In genomic region chr11:75467881-75468280, GRCh38 we compare ENCODE assay signal across 23 cellular contexts. TPM values are rescaled to one million over a fixed set of nuclear protein-coding genes. Genes with fewer than 3 reads are reported as not detected.
DNase-seq lines count a peak whose midpoint lies in the region; ATAC-seq and TF ChIP-seq lines count a peak whose summit lies in the region.
"Had no signal": no experiment of that assay in that cellular context is flagged by ENCODE, and none has a peak within 500 bp of the region (broad histone marks: within the 10 kb centered on the region; RNA-seq: fewer than 3 reads in every experiment).

No MANE protein-coding gene starts in this region.

- H2BK5ac ChIP-seq in trophoblast cell (ENCODE audit: low read depth, low read length, poor library complexity): no peak overlapping the region

- H2BK12ac ChIP-seq in trophoblast cell (ENCODE audit: low read length): no peak overlapping the region

- H3K27me3 ChIP-seq in lower lobe of right lung (ENCODE audit: low read depth): no peaks in the 10 kb centered on the region
- no peaks in the 10 kb centered on the region for H3K27me3 ChIP-seq in trophoblast cell (ENCODE audit: insufficient read depth, low read length)
- H3K27me3 ChIP-seq in CD8-positive, alpha-beta T cell (ENCODE audit: insufficient read depth, low read length): no peaks in the 10 kb centered on the region

- H2AK5ac ChIP-seq in trophoblast cell (ENCODE audit: low read length): no peak overlapping the region

- H3K79me2 ChIP-seq in trophoblast cell (ENCODE audit: control insufficient read depth, insufficient read depth, low read length, poor library complexity): no peaks in the 10 kb centered on the region

- H3K4me1 Mint-ChIP-seq in CD8-positive, alpha-beta T cell (ENCODE audit: low read depth): no peaks in the 10 kb centered on the region
- H3K4me1 Mint-ChIP-seq: CD8-positive, alpha-beta memory T cell had no signal

- H2BK120ac ChIP-seq in trophoblast cell (ENCODE audit: insufficient read depth, low read length, poor library complexity): no peak overlapping the region

- H3K27me3 Mint-ChIP-seq in CD8-positive, alpha-beta T cell (ENCODE audit: low read depth): no peaks in the 10 kb centered on the region

- H3K9me3 Mint-ChIP-seq in CD8-positive, alpha-beta T cell: no peaks in the 10 kb centered on the region
- H3K9me3 Mint-ChIP-seq: CD8-positive, alpha-beta memory T cell had no signal

- no peak overlapping the region for H3K4me3 Mint-ChIP-seq in CD8-positive, alpha-beta T cell
- H3K4me3 Mint-ChIP-seq: CD8-positive, alpha-beta memory T cell had no signal

- peaks cover 18% of the 10 kb centered on the region for H3K79me1 ChIP-seq in trophoblast cell (ENCODE audit: low read length)

- POLR2A ChIA-PET in CD8-positive, alpha-beta T cell (lab: Charles Lee): no interaction called here

- H4K8ac ChIP-seq in trophoblast cell (ENCODE audit: low read depth, low read length): no peak overlapping the region

- H3K4me2 ChIP-seq in trophoblast cell (ENCODE audit: low read length): no peak overlapping the region

- H3K4me1 ChIP-seq in lower lobe of right lung (peaks cover 33% of the 10 kb centered on the region), trophoblast cell (ENCODE audit: control insufficient read depth in 1 of 2, insufficient read depth in 2 of 2, low read length in 2 of 2) (peaks cover 38 to 50% of the 10 kb centered on the region in 2 experiments)
- H3K4me1 ChIP-seq in CD8-positive, alpha-beta T cell (ENCODE audit: insufficient read depth, low read length): no peaks in the 10 kb centered on the region

- no peak overlapping the region for H3K4ac ChIP-seq in trophoblast cell (ENCODE audit: low read depth, low read length)

- no CpG with 5 or more reads among the region's 4 CpGs for WGBS in trophoblast cell (ENCODE audit: extremely low coverage, insufficient coverage, insufficient read length)

- H3K36me3 ChIP-seq in lower lobe of right lung (no peaks in the 10 kb centered on the region), trophoblast cell (ENCODE audit: control insufficient read depth in 1 of 2, insufficient read depth in 2 of 2, low read length in 2 of 2) (no peaks in the 10 kb centered on the region)
- no peaks in the 10 kb centered on the region for H3K36me3 ChIP-seq in CD8-positive, alpha-beta T cell (ENCODE audit: insufficient read depth, low read length)

- H2AFZ ChIP-seq in trophoblast cell (ENCODE audit: insufficient read depth, low read length, poor library complexity): no peak overlapping the region

- intact Hi-C loops in Right ventricle myocardium superior (cut with DNase I) (no loop called here), Right ventricle myocardium inferior (cut with DNase I) (no loop called here), lower lobe of right lung (cut with DNase I) (no loop called here)
- intact Hi-C loops in CD8-positive, alpha-beta T cell (cut with DNase I, micrococcal nuclease): loop anchor here in 1 of 2 experiments (5.0 kb wide), 1 partner anchor 44 kb away; no protein-coding TSS in a partner anchor

- no peak overlapping the region for H4K12ac ChIP-seq in trophoblast cell (ENCODE audit: low read depth, low read length)

- no peaks in the 10 kb centered on the region for H3K36me3 Mint-ChIP-seq in CD8-positive, alpha-beta T cell

- no peak overlapping the region for H3K18ac ChIP-seq in trophoblast cell (ENCODE audit: low read length)

- CTCF ChIA-PET in CD8-positive, alpha-beta T cell (lab: Charles Lee): interaction anchor here (0.6 to 0.7 kb wide), 2 partner anchors 9 to 22 kb away, joined by 3 read pairs; no protein-coding TSS in a partner anchor

- no peak overlapping the region for H3K23ac ChIP-seq in trophoblast cell (ENCODE audit: low read length)

- H3K27ac Mint-ChIP-seq in CD8-positive, alpha-beta T cell: no peak overlapping the region

- ATAC-seq in Right ventricle myocardium superior (ENCODE audit: poor library complexity) (no peak), Right ventricle myocardium inferior (no peak), lower lobe of right lung (no peak), HG02678 (IDR thresholded peaks at IDR 0.05; ENCODE audit: unreplicated experiment) (no peak)
- ATAC-seq in CD8-positive, alpha-beta T cell: no peak
- ATAC-seq: HCT116 had no signal

- H3K4me3 ChIP-seq in lower lobe of right lung (no peak overlapping the region), trophoblast cell (ENCODE audit: low read depth, low read length) (no peak overlapping the region)
- no peak overlapping the region for H3K4me3 ChIP-seq in CD8-positive, alpha-beta T cell (ENCODE audit: low read depth, low read length)
- H3K4me3 ChIP-seq: SK-N-MC had no signal

- DNase-seq in Right ventricle myocardium superior (peak; percentile 31), Right ventricle myocardium inferior (ENCODE audit: missing footprints) (no peak), lower lobe of right lung (peak; percentile 23), trophoblast cell (no peak), ecto neural progenitor cell (ENCODE audit: low spot score) (no peak)
- DNase-seq in activated CD8-positive, alpha-beta memory T cell treated with anti-CD3 and anti-CD28 coated beads, Interleukin-2, amount 50 U/mL, for 4 hours: no peak
- DNase-seq in CD8-positive, alpha-beta T cell: no peak
- DNase-seq: ACHN; C1 segment of cervical spinal cord; CD8-positive, alpha-beta memory T cell; GDM1; KBM-7; NCI-H1105; NCI-H1694; NCI-H2081; NCI-H2171 treated with DMSO at 0.1 percent for 48 hours; NCI-H524 treated with DMSO at 0.1 percent for 48 hours; SHP77 treated with DMSO at 0.1 percent for 48 hours; SW 1271 had no signal

- H3K27ac ChIP-seq in lower lobe of right lung: no peak overlapping the region
- H3K27ac ChIP-seq in trophoblast cell (ENCODE audit: low read depth, low read length): no peak overlapping the region
- no peak overlapping the region for H3K27ac ChIP-seq in CD8-positive, alpha-beta T cell (ENCODE audit: low read depth, low read length)
- H3K27ac ChIP-seq: 22Rv1, SK-N-MC had no signal

- H3K9me3 ChIP-seq in lower lobe of right lung: no peaks in the 10 kb centered on the region
- peaks cover 3% of the 10 kb centered on the region for H3K9me3 ChIP-seq in trophoblast cell (ENCODE audit: insufficient read depth, low read depth, low read length)
- H3K9me3 ChIP-seq in CD8-positive, alpha-beta T cell (ENCODE audit: low read length): no peaks in the 10 kb centered on the region

- no peak overlapping the region for H3K14ac ChIP-seq in trophoblast cell (ENCODE audit: low read length)

- no peak for TF ChIP-seq CTCF in lower lobe of right lung (IDR thresholded peaks at IDR 0.05)
- no peak for TF ChIP-seq CTCF in CD8-positive, alpha-beta T cell (IDR thresholded peaks at IDR 0.05)

- no peak overlapping the region for H3K9ac ChIP-seq in trophoblast cell (ENCODE audit: low read length)

- H4K91ac ChIP-seq in trophoblast cell (ENCODE audit: low read depth, low read length): peak overlapping the region; percentile 41

RNA-seq across cellular contexts. Expression of gene KLHL35, which starts 34.9 kb away (rescaled TPM):
- total RNA-seq in Right ventricle myocardium superior (0.48 TPM), Right ventricle myocardium inferior (0.68 TPM), lower lobe of right lung (2.6 TPM)
- polyA plus RNA-seq in trophoblast cell (2013): 0.08 and 0.10 TPM in 2 replicates
- total RNA-seq in CD8-positive, alpha-beta T cell: under 1 TPM; 0.50 to 0.84 TPM

RNA-seq across cellular contexts. Expression of gene GDPD5, which starts 57.9 kb away (rescaled TPM):
- 6.5 TPM for total RNA-seq in Right ventricle myocardium superior
- 7.7 TPM for total RNA-seq in Right ventricle myocardium inferior
- 15.8 TPM for total RNA-seq in lower lobe of right lung
- 15.7 and 17.4 TPM in 2 replicates for polyA plus RNA-seq in trophoblast cell (2013)
- total RNA-seq in CD8-positive, alpha-beta T cell: 10 to 100 TPM; 15.9 to 18.3 TPM

Comparison
In these comparisons a context has a peak if more than half of its experiments do, and no peak if none do; other contexts are left out.
1. DNase-seq: peak in Right ventricle myocardium superior (single experiment) and lower lobe of right lung (single experiment); none in Right ventricle myocardium inferior (single experiment), trophoblast cell (0 of 2), ecto neural progenitor cell (single experiment), activated CD8-positive, alpha-beta memory T cell treated with anti-CD3 and anti-CD28 coated beads, Interleukin-2, amount 50 U/mL, for 4 hours (single experiment) and CD8-positive, alpha-beta T cell (0 of 7).